In the genomic region with DNA sequence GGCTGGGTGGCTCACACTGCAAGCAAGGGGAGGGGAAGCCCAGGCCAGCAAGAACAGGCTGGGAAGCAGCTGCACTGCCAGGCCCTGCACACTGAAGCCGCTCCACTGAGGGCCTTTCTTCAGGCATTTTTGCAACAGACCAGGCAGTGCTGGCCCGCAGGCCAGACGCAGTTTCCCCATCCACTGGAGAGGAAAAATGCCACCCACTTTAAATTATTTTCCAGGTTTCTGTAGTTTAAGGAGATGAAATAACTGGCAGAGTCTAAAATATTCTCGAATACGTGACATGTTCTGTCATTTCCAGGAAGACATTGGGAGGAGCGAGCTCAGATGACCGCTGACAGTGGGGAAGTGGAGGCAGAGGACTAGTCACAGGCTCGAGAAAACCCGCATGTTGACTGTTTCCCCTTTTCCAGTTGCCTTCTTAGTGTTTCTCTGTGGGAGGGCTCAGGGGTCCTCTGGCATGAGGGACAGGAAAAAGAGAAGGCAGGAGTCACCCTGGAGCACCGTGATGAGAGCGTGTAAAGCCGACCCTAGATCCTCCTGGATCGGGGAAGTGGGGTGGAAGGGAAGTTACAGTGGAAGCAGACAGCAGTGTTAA, we compare ENCODE assay signal across 1 cellular context.
TF ChIP-seq lines count a peak whose summit lies in the region.

No MANE protein-coding gene starts in this region.

TF ChIP-seq in GM23338, 12 proteins besides CTCF, POLR2A, EP300 and RAD21:
- TF ChIP-seq, protein P1, sequence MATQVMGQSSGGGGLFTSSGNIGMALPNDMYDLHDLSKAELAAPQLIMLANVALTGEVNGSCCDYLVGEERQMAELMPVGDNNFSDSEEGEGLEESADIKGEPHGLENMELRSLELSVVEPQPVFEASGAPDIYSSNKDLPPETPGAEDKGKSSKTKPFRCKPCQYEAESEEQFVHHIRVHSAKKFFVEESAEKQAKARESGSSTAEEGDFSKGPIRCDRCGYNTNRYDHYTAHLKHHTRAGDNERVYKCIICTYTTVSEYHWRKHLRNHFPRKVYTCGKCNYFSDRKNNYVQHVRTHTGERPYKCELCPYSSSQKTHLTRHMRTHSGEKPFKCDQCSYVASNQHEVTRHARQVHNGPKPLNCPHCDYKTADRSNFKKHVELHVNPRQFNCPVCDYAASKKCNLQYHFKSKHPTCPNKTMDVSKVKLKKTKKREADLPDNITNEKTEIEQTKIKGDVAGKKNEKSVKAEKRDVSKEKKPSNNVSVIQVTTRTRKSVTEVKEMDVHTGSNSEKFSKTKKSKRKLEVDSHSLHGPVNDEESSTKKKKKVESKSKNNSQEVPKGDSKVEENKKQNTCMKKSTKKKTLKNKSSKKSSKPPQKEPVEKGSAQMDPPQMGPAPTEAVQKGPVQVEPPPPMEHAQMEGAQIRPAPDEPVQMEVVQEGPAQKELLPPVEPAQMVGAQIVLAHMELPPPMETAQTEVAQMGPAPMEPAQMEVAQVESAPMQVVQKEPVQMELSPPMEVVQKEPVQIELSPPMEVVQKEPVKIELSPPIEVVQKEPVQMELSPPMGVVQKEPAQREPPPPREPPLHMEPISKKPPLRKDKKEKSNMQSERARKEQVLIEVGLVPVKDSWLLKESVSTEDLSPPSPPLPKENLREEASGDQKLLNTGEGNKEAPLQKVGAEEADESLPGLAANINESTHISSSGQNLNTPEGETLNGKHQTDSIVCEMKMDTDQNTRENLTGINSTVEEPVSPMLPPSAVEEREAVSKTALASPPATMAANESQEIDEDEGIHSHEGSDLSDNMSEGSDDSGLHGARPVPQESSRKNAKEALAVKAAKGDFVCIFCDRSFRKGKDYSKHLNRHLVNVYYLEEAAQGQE (IDR thresholded peaks at IDR 0.05; ENCODE audit: unreplicated experiment): no peak
- TF ChIP-seq EZH2 (IDR thresholded peaks at IDR 0.05; ENCODE audit: low read depth, unreplicated experiment): no peak
